In genomic region chr21:42423197-42423675, GRCh38 we compare ENCODE assay signal across 8 cellular contexts. TPM values are rescaled to one million over a fixed set of nuclear protein-coding genes. Genes with fewer than 3 reads are reported as not detected.
A peak's percentile ranks its signal among the peaks of the same experiment; 100 is the strongest.
DNase-seq lines count a peak whose midpoint lies in the region; ATAC-seq, FAIRE-seq and TF ChIP-seq lines count a peak whose summit lies in the region.
"Had no signal": no experiment of that assay in that cellular context is flagged by ENCODE, and none has a peak within 500 bp of the region (broad histone marks: within the 10 kb centered on the region; RNA-seq: fewer than 3 reads in every experiment).

No MANE protein-coding gene starts in this region.

- peaks cover 17% of the 10 kb centered on the region for H3K27me3 Mint-ChIP-seq in Calu3 (ENCODE audit: unreplicated experiment)

- H3K4me1 Mint-ChIP-seq in Calu3 (ENCODE audit: low read depth, unreplicated experiment) = no peaks in the 10 kb centered on the region

- FAIRE-seq in HTR-8/SVneo (lab: Jason Lieb, UNC) = no peak

- H3K9me3 Mint-ChIP-seq in Calu3 (ENCODE audit: low read depth, unreplicated experiment) = no peaks in the 10 kb centered on the region

- CTCF ChIA-PET in Calu3 (lab: Charles Lee) = no interaction called here

- H3K27ac Mint-ChIP-seq in Calu3 (ENCODE audit: unreplicated experiment) = no peak overlapping the region

- ATAC-seq in GM19023 (IDR thresholded peaks at IDR 0.05; ENCODE audit: unreplicated experiment) = peak; percentile 65
- ATAC-seq in HG02885 (IDR thresholded peaks at IDR 0.05; ENCODE audit: poor library complexity, unreplicated experiment) = peak; percentile 69
- no peak for ATAC-seq in HG03025 (IDR thresholded peaks at IDR 0.05; ENCODE audit: low FRiP score, unreplicated experiment)

- intact Hi-C loops in Calu3 (cut with micrococcal nuclease; ENCODE audit: unreplicated experiment) = no loop called here

- DNase-seq in activated CD4-positive, alpha-beta T cell treated with anti-CD3 and anti-CD28 coated beads, Interleukin-2, amount 50 U/mL, for 48 hours = peak; percentile 51 to 71
- peak; percentile 55 to 57 for DNase-seq in stimulated activated CD4-positive, alpha-beta T cell treated with anti-CD3 and anti-CD28 coated beads, Interleukin-2, amount 100 ng/mL, for 24 hours
- DNase-seq in Calu3 = no peak
- no peak for DNase-seq in HTR-8/SVneo (ENCODE audit: insufficient read length, low spot score)
- DNase-seq: substantia nigra had no signal

- H3K4me3 Mint-ChIP-seq in Calu3 (ENCODE audit: low read depth, unreplicated experiment) = no peak overlapping the region

- no peaks in the 10 kb centered on the region for H3K36me3 Mint-ChIP-seq in Calu3 (ENCODE audit: insufficient read depth, unreplicated experiment)

- no peak for TF ChIP-seq CTCF in Calu3 (IDR thresholded peaks at IDR 0.05; ENCODE audit: unreplicated experiment)

- no TSS peak for BruUV-seq in Calu3 (replicated peaks; lab: Mats Ljungman, UMichigan)

RNA-seq across cellular contexts. Expression of gene UBASH3A, which starts 19.5 kb away (rescaled TPM):
- total RNA-seq in Calu3 (2022) = not detected in 2 replicates

RNA-seq across cellular contexts. Expression of gene TMPRSS3, which starts 27.4 kb away (rescaled TPM):
- total RNA-seq in Calu3 (2022) = 10.3 and 14.0 TPM in 2 replicates

RNA-seq across cellular contexts. Expression of gene TFF1, which starts 56.9 kb away (rescaled TPM):
- 0.76 TPM in 1 of 2 replicates, not detected in the other for total RNA-seq in Calu3 (2022)

Comparison
In these comparisons a context has a peak if more than half of its experiments do, and no peak if none do; other contexts are left out.
1. DNase-seq: peak in activated CD4-positive, alpha-beta T cell treated with anti-CD3 and anti-CD28 coated beads, Interleukin-2, amount 50 U/mL, for 48 hours (2 of 2) and stimulated activated CD4-positive, alpha-beta T cell treated with anti-CD3 and anti-CD28 coated beads, Interleukin-2, amount 100 ng/mL, for 24 hours (2 of 2); none in Calu3 (single experiment) and HTR-8/SVneo (single experiment).